13 cellular contexts compared by ENCODE assay signal in the genomic region with DNA sequence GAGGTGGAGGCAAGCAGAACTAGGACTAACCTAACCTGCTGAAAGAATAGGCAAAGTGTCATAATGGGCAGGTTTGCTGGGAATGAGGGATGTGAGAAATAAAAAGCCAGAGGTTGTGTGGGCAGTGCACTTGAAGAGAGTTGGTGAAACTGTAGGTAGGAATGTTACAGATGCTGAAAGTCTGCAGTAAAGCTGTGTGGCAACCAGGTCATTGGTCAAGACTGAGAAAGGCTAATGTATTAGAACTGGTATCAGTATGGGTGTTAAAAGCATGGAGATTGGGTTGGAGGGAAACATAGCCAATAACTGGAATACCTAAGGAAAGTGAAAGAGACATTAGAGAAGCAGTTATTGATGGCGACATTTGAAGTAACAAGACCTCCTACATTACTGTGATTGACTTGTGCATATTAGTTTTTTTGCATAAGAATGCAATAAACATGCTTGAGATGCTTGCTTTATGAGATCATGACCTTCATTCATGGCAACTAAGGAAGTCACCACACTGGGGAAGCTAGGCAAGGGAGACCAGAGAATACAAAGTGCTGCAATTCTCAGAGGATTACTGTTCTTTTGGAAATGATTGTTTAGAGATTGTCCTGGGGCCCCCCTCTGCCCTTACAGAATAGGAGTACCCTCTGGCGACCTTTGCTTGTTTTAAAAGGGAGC. TPM values are rescaled to one million over a fixed set of nuclear protein-coding genes. Genes with fewer than 3 reads are reported as not detected.
DNase-seq lines count a peak whose midpoint lies in the region; ATAC-seq and TF ChIP-seq lines count a peak whose summit lies in the region.
"Had no signal": no experiment of that assay in that cellular context is flagged by ENCODE, and none has a peak within 500 bp of the region (broad histone marks: within the 10 kb centered on the region; RNA-seq: fewer than 3 reads in every experiment).

No MANE protein-coding gene starts in this region.

- no peak overlapping the region for H2BK120ac ChIP-seq in mesenchymal stem cell (ENCODE audit: low read depth, low read length)

- H2AK5ac ChIP-seq in mesenchymal stem cell (ENCODE audit: low read length, severe bottlenecking), result peak overlapping the region; percentile 54

- DNase-seq in COLO829 (ENCODE audit: low spot score) (peak; percentile 76), LoVo (ENCODE audit: low spot score) (peak; percentile 27), dedifferentiated amniotic fluid mesenchymal stem cell (ENCODE audit: extremely low spot score) (peak; percentile 63), mesenchymal stem cell (peak; percentile 41), GM20000 (ENCODE audit: low spot score) (no peak), NCI-H748 treated with DMSO at 0.1 percent for 48 hours (lab: John Stamatoyannopoulos, UW) (no peak), NCI-H774 (lab: John Stamatoyannopoulos, UW) (no peak)
- no peak for DNase-seq in naive thymus-derived CD8-positive, alpha-beta T cell
- DNase-seq: NCI-H1048, uterus had no signal

- no peak overlapping the region for H3K23ac ChIP-seq in mesenchymal stem cell (ENCODE audit: low read length in 2 of 2)

- no peak overlapping the region for H2BK5ac ChIP-seq in mesenchymal stem cell (ENCODE audit: low read depth, low read length, poor library complexity, severe bottlenecking)

- no peaks in the 10 kb centered on the region for H3K4me1 ChIP-seq in mesenchymal stem cell (ENCODE audit: control insufficient read depth, insufficient read depth, low read depth, low read length)
- H3K4me1 ChIP-seq: prostate gland had no signal

- peaks cover 12% of the 10 kb centered on the region for H3K79me1 ChIP-seq in mesenchymal stem cell (replicated peaks; ENCODE audit: low read length, poor library complexity, severe bottlenecking)

- H3K4ac ChIP-seq in mesenchymal stem cell (ENCODE audit: low read depth in 1 of 2, low read length in 2 of 2), result no peak overlapping the region

- no peak overlapping the region for H3K4me3 Mint-ChIP-seq in naive thymus-derived CD8-positive, alpha-beta T cell
- H3K4me3 Mint-ChIP-seq: activated T-helper 17 cell treated with anti-CD3 and anti-CD28 coated beads, Interleukin-2, amount 50 U/mL, for 72 hours; CD14-positive monocyte had no signal

- no peak overlapping the region for H3K27ac Mint-ChIP-seq in naive thymus-derived CD8-positive, alpha-beta T cell
- H3K27ac Mint-ChIP-seq: activated T-helper 17 cell treated with anti-CD3 and anti-CD28 coated beads, Interleukin-2, amount 50 U/mL, for 72 hours; CD14-positive monocyte had no signal

- POLR2A ChIA-PET in naive thymus-derived CD8-positive, alpha-beta T cell (lab: Charles Lee), result no interaction called here

- H2AFZ ChIP-seq in mesenchymal stem cell (ENCODE audit: low read depth, low read length), result no peak overlapping the region

- H3K36me3 ChIP-seq in mesenchymal stem cell (ENCODE audit: control insufficient read depth in 1 of 2, insufficient read depth in 2 of 2, low read depth in 1 of 2, low read length in 2 of 2), result no peaks in the 10 kb centered on the region
- H3K36me3 ChIP-seq: prostate gland, uterus had no signal

- H3K27me3 ChIP-seq in mesenchymal stem cell (ENCODE audit: control insufficient read depth in 1 of 2, insufficient read depth in 1 of 2, low read length in 2 of 2), result no peaks in the 10 kb centered on the region
- H3K27me3 ChIP-seq: uterus had no signal

- no peak for TF ChIP-seq CTCF in GM20000 (IDR thresholded peaks at IDR 0.05; ENCODE audit: extremely low read depth, missing control alignments)

- H3K9me3 ChIP-seq in mesenchymal stem cell (ENCODE audit: control insufficient read depth, low read length), result no peaks in the 10 kb centered on the region
- H3K9me3 ChIP-seq: prostate gland, uterus had no signal

- H3K4me3 ChIP-seq in mesenchymal stem cell (ENCODE audit: insufficient read depth in 1 of 2, low read depth in 1 of 2, low read length in 2 of 2), result no peak overlapping the region
- H3K4me3 ChIP-seq: prostate gland, uterus had no signal

- H3K4me1 Mint-ChIP-seq in naive thymus-derived CD8-positive, alpha-beta T cell, result no peaks in the 10 kb centered on the region
- H3K4me1 Mint-ChIP-seq: activated T-helper 17 cell treated with anti-CD3 and anti-CD28 coated beads, Interleukin-2, amount 50 U/mL, for 72 hours; CD14-positive monocyte had no signal

- peak overlapping the region; percentile 35 for H3K27ac ChIP-seq in mesenchymal stem cell (ENCODE audit: low read length, poor library complexity, severe bottlenecking)
- H3K27ac ChIP-seq: prostate gland, uterus had no signal

- H2BK12ac ChIP-seq in mesenchymal stem cell (ENCODE audit: low read length in 2 of 2), result no peak overlapping the region

- H3K9me3 Mint-ChIP-seq in naive thymus-derived CD8-positive, alpha-beta T cell, result peaks cover 0 to 8% (median 0%) of the 10 kb centered on the region in 9 donors
- H3K9me3 Mint-ChIP-seq: activated T-helper 17 cell treated with anti-CD3 and anti-CD28 coated beads, Interleukin-2, amount 50 U/mL, for 72 hours had no signal

- H4K91ac ChIP-seq in mesenchymal stem cell (ENCODE audit: low read length), result no peak overlapping the region

- no peak overlapping the region for H3K14ac ChIP-seq in mesenchymal stem cell (ENCODE audit: low read length in 2 of 2)

- H3K4me2 ChIP-seq in mesenchymal stem cell (ENCODE audit: low read length, poor library complexity, severe bottlenecking), result no peak overlapping the region

- H3K36me3 Mint-ChIP-seq in naive thymus-derived CD8-positive, alpha-beta T cell, result no peaks in the 10 kb centered on the region
- H3K36me3 Mint-ChIP-seq: CD14-positive monocyte had no signal

- H4K8ac ChIP-seq in mesenchymal stem cell (ENCODE audit: low read length), result no peak overlapping the region

- whole genome bisulfite sequencing in mesenchymal stem cell, result 30% methylated on average over 2 of the region's 2 CpGs

- peak overlapping the region in 1 of 2 experiments; percentile 43 for H3K18ac ChIP-seq in mesenchymal stem cell (ENCODE audit: low read depth in 1 of 2, low read length in 2 of 2)

- H2BK15ac ChIP-seq in mesenchymal stem cell (ENCODE audit: low read depth, poor library complexity, severe bottlenecking), result no peak overlapping the region

- ATAC-seq in naive thymus-derived CD8-positive, alpha-beta T cell, result no peak
- ATAC-seq: activated T-helper 17 cell treated with anti-CD3 and anti-CD28 coated beads, Interleukin-2, amount 50 U/mL, for 72 hours had no signal

- H3K9ac ChIP-seq in mesenchymal stem cell (ENCODE audit: low read length), result no peak overlapping the region

- H3K27me3 Mint-ChIP-seq in naive thymus-derived CD8-positive, alpha-beta T cell, result peaks cover 0 to 5% (median 0%) of the 10 kb centered on the region in 5 donors

RNA-seq across cellular contexts. Expression of a gene that starts 11.8 kb away (rescaled TPM):
- polyA plus RNA-seq in mesenchymal stem cell (2013, experiment 1 of 2), result 70.5 TPM
- 70.0 TPM for polyA plus RNA-seq in mesenchymal stem cell (2013, experiment 2 of 2)
- total RNA-seq in naive thymus-derived CD8-positive, alpha-beta T cell, result not detected
- polyA plus RNA-seq in naive thymus-derived CD8-positive, alpha-beta T cell, result not detected
- total RNA-seq: activated T-helper 17 cell treated with anti-CD3 and anti-CD28 coated beads, Interleukin-2, amount 50 U/mL, for 72 hours had no signal
- polyA plus RNA-seq: CD14-positive monocyte had no signal

Comparison
In these comparisons a context has a peak if more than half of its experiments do, and no peak if none do; other contexts are left out.
1. DNase-seq: peak in COLO829 (single experiment), LoVo (single experiment), dedifferentiated amniotic fluid mesenchymal stem cell (single experiment) and mesenchymal stem cell (single experiment); none in GM20000 (single experiment), NCI-H748 treated with DMSO at 0.1 percent for 48 hours (single experiment), naive thymus-derived CD8-positive, alpha-beta T cell (0 of 10) and NCI-H774 (single experiment).